In the genomic region with DNA sequence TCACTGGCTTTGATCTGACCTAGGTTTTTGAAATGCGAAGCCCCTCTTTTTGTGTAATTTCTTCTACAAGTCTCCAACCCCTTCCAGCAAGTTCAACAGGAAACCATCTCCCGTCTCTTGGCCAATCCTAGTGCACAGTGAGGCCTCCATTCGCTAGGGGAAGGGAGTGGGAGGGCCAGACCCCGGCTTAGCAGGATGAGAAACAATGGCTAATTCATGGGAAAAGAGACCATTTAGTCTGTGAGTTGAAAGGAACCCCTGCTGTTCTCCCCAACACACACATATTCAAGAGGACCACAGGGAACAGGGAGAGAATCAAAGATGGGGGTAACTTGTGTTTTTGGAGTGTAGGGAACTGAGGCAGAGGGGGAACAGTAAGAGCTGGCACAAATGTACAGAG, we compare ENCODE assay signal across 22 cellular contexts.
DNase-seq lines count a peak whose midpoint lies in the region; ATAC-seq lines count a peak whose summit lies in the region.
"Had no signal": no experiment of that assay in that cellular context is flagged by ENCODE, and none has a peak within 500 bp of the region (broad histone marks: within the 10 kb centered on the region; RNA-seq: fewer than 3 reads in every experiment).

No MANE protein-coding gene starts in this region.

- H3K27ac ChIP-seq in angular gyrus (ENCODE audit: low read depth, low read length) (peak overlapping the region; percentile 13), substantia nigra (ENCODE audit: low read depth, low read length, poor library complexity, severe bottlenecking) (peak overlapping the region; percentile 45)
- H3K27ac ChIP-seq: BLaER1 treated with 17β-estradiol and CSF1 and Interleukin-3, amounts not matched to agents 10 nM and 100 nM; cardiac muscle cell; HL-60; neutrophil; WERI-Rb-1 had no signal

- ATAC-seq in GM19328 (IDR thresholded peaks at IDR 0.05; ENCODE audit: unreplicated experiment): no peak

- H3K4me1 Mint-ChIP-seq in T-helper 2 cell treated with Interferon-gamma antibody and Interleukin-4, amounts not matched to agents 5 μg/mL and 100 μg/mL, for 36 hours (ENCODE audit: low read depth): peaks cover 41% of the 10 kb centered on the region
- H3K4me1 Mint-ChIP-seq in immature natural killer cell: peaks cover 83 to 89% of the 10 kb centered on the region in 2 donors

- H3K9me3 Mint-ChIP-seq in T-helper 2 cell treated with Interferon-gamma antibody and Interleukin-4, amounts not matched to agents 5 μg/mL and 100 μg/mL, for 36 hours: peaks cover 12% of the 10 kb centered on the region
- H3K9me3 Mint-ChIP-seq in immature natural killer cell: no peaks in the 10 kb centered on the region
- H3K9me3 Mint-ChIP-seq: T-helper 1 cell treated with Interleukin-12 subunit alpha and Interleukin-12 subunit beta and Interleukin-4 antibody, amounts not matched to agents 30 μg/mL and 1 μg/mL, for 36 hours had no signal

- no peaks in the 10 kb centered on the region for H3K27me3 Mint-ChIP-seq in T-helper 2 cell treated with Interferon-gamma antibody and Interleukin-4, amounts not matched to agents 5 μg/mL and 100 μg/mL, for 36 hours (ENCODE audit: low read depth)
- H3K27me3 Mint-ChIP-seq in immature natural killer cell (ENCODE audit: low read depth in 3 of 3): peaks cover 0 to 2% (median 1%) of the 10 kb centered on the region in 3 donors

- peak overlapping the region; percentile 47 for H3K27ac Mint-ChIP-seq in T-helper 2 cell treated with Interferon-gamma antibody and Interleukin-4, amounts not matched to agents 5 μg/mL and 100 μg/mL, for 36 hours
- peak overlapping the region in 4 of 6 donors; percentile 7 to 84 (median 53) for H3K27ac Mint-ChIP-seq in immature natural killer cell

- peaks cover 41% of the 10 kb centered on the region for H3K36me3 Mint-ChIP-seq in T-helper 2 cell treated with Interferon-gamma antibody and Interleukin-4, amounts not matched to agents 5 μg/mL and 100 μg/mL, for 36 hours (ENCODE audit: low read depth)
- H3K36me3 Mint-ChIP-seq in immature natural killer cell: peaks cover 0 to 20% (median 12%) of the 10 kb centered on the region in 3 donors

- DNase-seq in T-helper 2 cell treated with Interferon-gamma antibody and Interleukin-4, amounts not matched to agents 5 μg/mL and 100 μg/mL, for 36 hours (ENCODE audit: low spot score): no peak
- DNase-seq in T-helper 2 cell (no peak), immature natural killer cell (no peak), substantia nigra (lab: John Stamatoyannopoulos, UW) (peak in 3 of 49 donors; percentile 8 to 45 (median 13)), GM19238 (ENCODE audit: insufficient read length, low spot score) (no peak), mesenteric fat pad (ENCODE audit: low spot score) (no peak)
- DNase-seq: activated CD4-positive, alpha-beta T cell treated with anti-CD3 and anti-CD28 coated beads, Interleukin-2, amount 50 U/mL, for 4 hours; activated gamma-delta T cell; activated T-cell treated with anti-CD3 and anti-CD28 coated beads for 4 hours; erythroblast; left cardiac atrium; NCI-H1417; NCI-H2171; SIG-M5; WERI-Rb-1 had no signal

- no peak overlapping the region for H3K4me3 Mint-ChIP-seq in T-helper 2 cell treated with Interferon-gamma antibody and Interleukin-4, amounts not matched to agents 5 μg/mL and 100 μg/mL, for 36 hours
- no peak overlapping the region for H3K4me3 Mint-ChIP-seq in immature natural killer cell
- H3K4me3 Mint-ChIP-seq: T-helper 1 cell treated with Interleukin-12 subunit alpha and Interleukin-12 subunit beta and Interleukin-4 antibody, amounts not matched to agents 30 μg/mL and 1 μg/mL, for 36 hours had no signal
